In the genomic region with DNA sequence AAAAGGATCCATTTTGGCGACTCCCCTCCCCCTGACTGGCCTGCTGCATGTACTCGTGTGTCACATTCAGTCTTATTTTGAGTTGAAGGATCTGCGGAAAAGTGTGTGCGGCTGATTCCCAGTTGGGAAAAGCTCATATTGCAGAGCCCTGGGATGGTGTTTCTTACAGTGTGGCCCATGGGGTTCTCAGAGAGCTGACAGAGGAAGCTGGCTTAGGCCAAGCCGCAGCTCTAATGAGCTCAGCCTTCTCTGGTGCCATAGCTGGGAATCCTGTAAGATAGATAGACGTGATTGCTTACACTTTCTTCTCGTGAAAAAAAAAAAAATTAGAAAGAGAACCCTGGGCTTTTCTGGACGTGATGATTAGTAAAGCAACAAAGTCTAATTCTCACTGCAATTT, we compare ENCODE assay signal across 27 cellular contexts.
"Had no signal": no experiment of that assay in that cellular context is flagged by ENCODE, and none has a peak within 500 bp of the region (broad histone marks: within the 10 kb centered on the region; RNA-seq: fewer than 3 reads in every experiment).

No MANE protein-coding gene starts in this region.

- H3K27ac ChIP-seq: colonic mucosa, epithelial cell of prostate, gastrocnemius medialis, hepatocyte, lower lobe of right lung, ovary, psoas muscle, sigmoid colon, stomach, thyroid gland, vagina had no signal

- H3K9me3 Mint-ChIP-seq: stimulated activated effector memory CD8-positive, alpha-beta T cell treated with anti-CD3 and anti-CD28 coated beads, Interleukin-12 subunit alpha, Interleukin-12 subunit beta, amount 100 ng/mL, for 72 hours had no signal

- H3K4me3 Mint-ChIP-seq: dendritic cell treated with granulocyte-macrophage colony-stimulating factor and Interleukin-4, amounts not matched to agents 40 ng/mL and 50 ng/mL, for 4 days; endodermal cell; natural killer cell treated with Interleukin-12 subunit alpha and Interleukin-12 subunit beta and Interleukin-15 and Interleukin-18, amount 100 ng/mL, for 72 hours; stimulated activated effector memory CD8-positive, alpha-beta T cell treated with anti-CD3 and anti-CD28 coated beads, Interleukin-12 subunit alpha, Interleukin-12 subunit beta, amount 100 ng/mL, for 72 hours had no signal

- H3K27ac Mint-ChIP-seq: dendritic cell treated with granulocyte-macrophage colony-stimulating factor and Interleukin-4, amounts not matched to agents 40 ng/mL and 50 ng/mL, for 4 days; endodermal cell; natural killer cell treated with Interleukin-12 subunit alpha and Interleukin-12 subunit beta and Interleukin-15 and Interleukin-18, amount 100 ng/mL, for 72 hours; stimulated activated effector memory CD8-positive, alpha-beta T cell treated with anti-CD3 and anti-CD28 coated beads, Interleukin-12 subunit alpha, Interleukin-12 subunit beta, amount 100 ng/mL, for 72 hours had no signal

- DNase-seq: colonic mucosa; effector CD8-positive, alpha-beta T cell; endodermal cell; foreskin fibroblast; gastrocnemius medialis; kidney; left cardiac atrium; left ventricle myocardium superior; lower lobe of right lung; occipital lobe; ovary; psoas muscle; right cardiac atrium; sigmoid colon; stimulated activated CD4-positive, alpha-beta T cell treated with anti-CD3 and anti-CD28 coated beads, Interleukin-2, amount 100 ng/mL, for 24 hours; stimulated activated CD4-positive, alpha-beta T cell treated with anti-CD3 and anti-CD28 coated beads, Interleukin-4, amount 100 ng/mL, for 24 hours; stimulated activated naive CD4-positive, alpha-beta T cell treated with Interleukin-2 at 50 U/mL for 16 hours; stomach; thyroid gland; trophoblast cell had no signal

- H3K27me3 Mint-ChIP-seq: dendritic cell treated with granulocyte-macrophage colony-stimulating factor and Interleukin-4, amounts not matched to agents 40 ng/mL and 50 ng/mL, for 4 days; natural killer cell treated with Interleukin-12 subunit alpha and Interleukin-12 subunit beta and Interleukin-15 and Interleukin-18, amount 100 ng/mL, for 72 hours had no signal

- H3K36me3 Mint-ChIP-seq: natural killer cell treated with Interleukin-12 subunit alpha and Interleukin-12 subunit beta and Interleukin-15 and Interleukin-18, amount 100 ng/mL, for 72 hours; stimulated activated effector memory CD8-positive, alpha-beta T cell treated with anti-CD3 and anti-CD28 coated beads, Interleukin-12 subunit alpha, Interleukin-12 subunit beta, amount 100 ng/mL, for 72 hours had no signal

- H3K4me1 Mint-ChIP-seq: stimulated activated effector memory CD8-positive, alpha-beta T cell treated with anti-CD3 and anti-CD28 coated beads, Interleukin-12 subunit alpha, Interleukin-12 subunit beta, amount 100 ng/mL, for 72 hours had no signal

- ATAC-seq: esophagus mucosa; gastrocnemius medialis; left cardiac atrium; left ventricle myocardium superior; lower lobe of right lung; natural killer cell treated with Interleukin-12 subunit alpha and Interleukin-12 subunit beta and Interleukin-15 and Interleukin-18, amount 100 ng/mL, for 72 hours; psoas muscle; right cardiac atrium; stimulated activated effector memory CD8-positive, alpha-beta T cell treated with anti-CD3 and anti-CD28 coated beads, Interleukin-12 subunit alpha, Interleukin-12 subunit beta, amount 100 ng/mL, for 72 hours had no signal
